Comparison of ENCODE assay signal across 16 cellular contexts in genomic region chr18:67519582-67519981, GRCh38. TPM values are rescaled to one million over a fixed set of nuclear protein-coding genes. Genes with fewer than 3 reads are reported as not detected.
DNase-seq lines count a peak whose midpoint lies in the region; ATAC-seq, FAIRE-seq and TF ChIP-seq lines count a peak whose summit lies in the region.
"Had no signal": no experiment of that assay in that cellular context is flagged by ENCODE, and none has a peak within 500 bp of the region (broad histone marks: within the 10 kb centered on the region; RNA-seq: fewer than 3 reads in every experiment).

No MANE protein-coding gene starts in this region.

- POLR2A ChIA-PET in HEK293T (lab: Yijun Ruan, JAX): no interaction called here

- FAIRE-seq in bronchial epithelial cell (lab: Jason Lieb, UNC): no peak
- FAIRE-seq: RCC 7860 had no signal

- H3K4me3 ChIP-seq in bronchial epithelial cell (ENCODE audit: low read depth, low read length): no peak overlapping the region
- H3K4me3 ChIP-seq: BLaER1, heart left ventricle had no signal

- ATAC-seq in GM21360 (IDR thresholded peaks at IDR 0.05; ENCODE audit: unreplicated experiment) (no peak), GM21381 (IDR thresholded peaks at IDR 0.05; ENCODE audit: unreplicated experiment) (no peak)
- ATAC-seq: activated T-cell treated with anti-CD3 and anti-CD28 coated beads, Interleukin-2, amount 50 U/mL, for 4 hours; heart left ventricle had no signal

- DNase-seq in AG09319 (ENCODE audit: extremely low read depth, low read depth) (peak; percentile 53), H4 (ENCODE audit: low spot score) (peak; percentile 77), bronchial epithelial cell (ENCODE audit: low read depth) (peak; percentile 16), myocyte (ENCODE audit: low read depth) (peak; percentile 40), SHP77 (lab: John Stamatoyannopoulos, UW) (no peak), HEK293T (ENCODE audit: extremely low spot score) (no peak)
- DNase-seq: activated T-cell treated with anti-CD3 and anti-CD28 coated beads, Interleukin-2, amount 50 U/mL, for 4 hours; DND-41; heart left ventricle; stimulated activated CD4-positive, alpha-beta T cell treated with anti-CD3 and anti-CD28 coated beads, Interleukin-2, amount 100 ng/mL, for 24 hours; T-helper 1 cell; trophoblast cell had no signal

- H3K36me3 ChIP-seq in bronchial epithelial cell (ENCODE audit: control insufficient read depth, insufficient read depth, low read length): no peaks in the 10 kb centered on the region
- H3K36me3 ChIP-seq: BLaER1, heart left ventricle had no signal

- no peaks in the 10 kb centered on the region for H3K27me3 ChIP-seq in bronchial epithelial cell (ENCODE audit: control insufficient read depth, insufficient read depth, low read length)
- H3K27me3 ChIP-seq: heart left ventricle had no signal

- TF ChIP-seq CTCF in AG09319 (IDR thresholded peaks at IDR 0.05; ENCODE audit: low read depth, low read length) (no peak), bronchial epithelial cell (IDR thresholded peaks at IDR 0.05; ENCODE audit: insufficient read depth, low read length, severe bottlenecking) (no peak)

- CTCF ChIA-PET in HEK293T (lab: Yijun Ruan, JAX): no interaction called here

TF ChIP-seq in HEK293T, 16 proteins besides CTCF, POLR2A, EP300 and RAD21:
- TF ChIP-seq LEF1 (IDR thresholded peaks at IDR 0.05; ENCODE audit: borderline replicate concordance) (no peak), FOXA1 (IDR thresholded peaks at IDR 0.05) (no peak), HDGF (IDR thresholded peaks at IDR 0.05; ENCODE audit: borderline replicate concordance) (no peak), FOXK2 (IDR thresholded peaks at IDR 0.05) (no peak), FOXM1 (IDR thresholded peaks at IDR 0.05; ENCODE audit: borderline replicate concordance) (no peak), TARDBP (IDR thresholded peaks at IDR 0.05) (no peak), CTBP1 (IDR thresholded peaks at IDR 0.05; ENCODE audit: borderline replicate concordance) (no peak), SP1 (IDR thresholded peaks at IDR 0.05) (no peak), SUZ12 (IDR thresholded peaks at IDR 0.05) (no peak)

RNA-seq across cellular contexts. Expression of gene DSEL, which starts 3.1 kb away (rescaled TPM):
- total RNA-seq in H4 (2014; rRNA removed; shearing (Covaris generic)): 25.1 and 25.8 TPM in 2 replicates
- 2.4 and 3.3 TPM in 2 replicates for total RNA-seq in bronchial epithelial cell
- total RNA-seq in myocyte: 68.9 and 107 TPM in 2 replicates
- polyA plus RNA-seq in myocyte (2012): 12.0 TPM

Comparison
In these comparisons a context has a peak if more than half of its experiments do, and no peak if none do; other contexts are left out.
1. DNase-seq: peak in AG09319 (single experiment), H4 (single experiment), bronchial epithelial cell (single experiment) and myocyte (single experiment); none in SHP77 (0 of 2) and HEK293T (single experiment).